ENCODE assay signal across 1 cellular context in genomic region chr1:58546520-58547308, GRCh38.
A peak's percentile ranks its signal among the peaks of the same experiment; 100 is the strongest.
TF ChIP-seq lines count a peak whose summit lies in the region.

Gene OMA1, minus strand, starts transcription at chr1:58546726. Its CDS starts 7,432 bp downstream, at chr1:58539294.

TF ChIP-seq in HepG2, 621 proteins besides CTCF, POLR2A, EP300 and RAD21 (continued from another document and continues in another):
- TF ChIP-seq, protein P1, sequence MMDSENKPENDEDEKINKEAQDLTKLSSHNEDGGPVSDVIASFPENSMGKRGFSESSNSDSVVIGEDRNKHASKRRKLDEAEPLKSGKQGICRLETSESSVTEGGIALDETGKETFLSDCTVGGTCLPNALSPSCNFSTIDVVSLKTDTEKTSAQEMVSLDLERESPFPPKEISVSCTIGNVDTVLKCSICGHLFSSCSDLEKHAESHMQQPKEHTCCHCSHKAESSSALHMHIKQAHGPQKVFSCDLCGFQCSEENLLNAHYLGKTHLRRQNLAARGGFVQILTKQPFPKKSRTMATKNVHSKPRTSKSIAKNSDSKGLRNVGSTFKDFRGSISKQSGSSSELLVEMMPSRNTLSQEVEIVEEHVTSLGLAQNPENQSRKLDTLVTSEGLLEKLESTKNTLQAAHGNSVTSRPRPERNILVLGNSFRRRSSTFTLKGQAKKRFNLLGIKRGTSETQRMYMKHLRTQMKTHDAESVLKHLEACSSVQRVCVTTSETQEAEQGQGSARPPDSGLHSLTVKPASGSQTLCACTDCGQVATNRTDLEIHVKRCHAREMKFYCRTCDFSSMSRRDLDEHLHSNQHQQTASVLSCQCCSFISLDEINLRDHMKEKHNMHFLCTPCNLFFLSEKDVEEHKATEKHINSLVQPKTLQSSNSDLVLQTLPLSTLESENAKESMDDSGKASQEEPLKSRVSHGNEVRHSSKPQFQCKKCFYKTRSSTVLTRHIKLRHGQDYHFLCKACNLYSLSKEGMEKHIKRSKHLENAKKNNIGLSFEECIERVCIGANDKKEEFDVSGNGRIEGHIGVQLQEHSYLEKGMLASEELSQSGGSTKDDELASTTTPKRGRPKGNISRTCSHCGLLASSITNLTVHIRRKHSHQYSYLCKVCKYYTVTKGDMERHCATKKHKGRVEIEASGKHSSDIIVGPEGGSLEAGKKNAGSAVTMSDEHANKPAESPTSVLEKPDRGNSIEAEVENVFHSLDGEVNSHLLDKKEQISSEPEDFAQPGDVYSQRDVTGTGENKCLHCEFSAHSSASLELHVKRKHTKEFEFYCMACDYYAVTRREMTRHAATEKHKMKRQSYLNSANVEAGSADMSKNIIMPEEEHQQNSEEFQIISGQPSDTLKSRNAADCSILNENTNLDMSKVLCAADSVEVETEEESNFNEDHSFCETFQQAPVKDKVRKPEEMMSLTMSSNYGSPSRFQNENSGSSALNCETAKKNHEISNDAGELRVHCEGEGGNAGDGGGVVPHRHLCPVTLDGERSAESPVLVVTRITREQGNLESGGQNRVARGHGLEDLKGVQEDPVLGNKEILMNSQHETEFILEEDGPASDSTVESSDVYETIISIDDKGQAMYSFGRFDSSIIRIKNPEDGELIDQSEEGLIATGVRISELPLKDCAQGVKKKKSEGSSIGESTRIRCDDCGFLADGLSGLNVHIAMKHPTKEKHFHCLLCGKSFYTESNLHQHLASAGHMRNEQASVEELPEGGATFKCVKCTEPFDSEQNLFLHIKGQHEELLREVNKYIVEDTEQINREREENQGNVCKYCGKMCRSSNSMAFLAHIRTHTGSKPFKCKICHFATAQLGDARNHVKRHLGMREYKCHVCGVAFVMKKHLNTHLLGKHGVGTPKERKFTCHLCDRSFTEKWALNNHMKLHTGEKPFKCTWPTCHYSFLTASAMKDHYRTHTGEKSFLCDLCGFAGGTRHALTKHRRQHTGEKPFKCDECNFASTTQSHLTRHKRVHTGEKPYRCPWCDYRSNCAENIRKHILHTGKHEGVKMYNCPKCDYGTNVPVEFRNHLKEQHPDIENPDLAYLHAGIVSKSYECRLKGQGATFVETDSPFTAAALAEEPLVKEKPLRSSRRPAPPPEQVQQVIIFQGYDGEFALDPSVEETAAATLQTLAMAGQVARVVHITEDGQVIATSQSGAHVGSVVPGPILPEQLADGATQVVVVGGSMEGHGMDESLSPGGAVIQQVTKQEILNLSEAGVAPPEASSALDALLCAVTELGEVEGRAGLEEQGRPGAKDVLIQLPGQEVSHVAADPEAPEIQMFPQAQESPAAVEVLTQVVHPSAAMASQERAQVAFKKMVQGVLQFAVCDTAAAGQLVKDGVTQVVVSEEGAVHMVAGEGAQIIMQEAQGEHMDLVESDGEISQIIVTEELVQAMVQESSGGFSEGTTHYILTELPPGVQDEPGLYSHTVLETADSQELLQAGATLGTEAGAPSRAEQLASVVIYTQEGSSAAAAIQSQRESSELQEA (CRISPR knock-in tag; IDR thresholded peaks at IDR 0.05; ENCODE audit: not compliant biosample characterization) = no peak
- no peak for TF ChIP-seq ZNF773 (CRISPR knock-in tag; IDR thresholded peaks at IDR 0.05; ENCODE audit: borderline replicate concordance)
- TF ChIP-seq, protein P2, sequence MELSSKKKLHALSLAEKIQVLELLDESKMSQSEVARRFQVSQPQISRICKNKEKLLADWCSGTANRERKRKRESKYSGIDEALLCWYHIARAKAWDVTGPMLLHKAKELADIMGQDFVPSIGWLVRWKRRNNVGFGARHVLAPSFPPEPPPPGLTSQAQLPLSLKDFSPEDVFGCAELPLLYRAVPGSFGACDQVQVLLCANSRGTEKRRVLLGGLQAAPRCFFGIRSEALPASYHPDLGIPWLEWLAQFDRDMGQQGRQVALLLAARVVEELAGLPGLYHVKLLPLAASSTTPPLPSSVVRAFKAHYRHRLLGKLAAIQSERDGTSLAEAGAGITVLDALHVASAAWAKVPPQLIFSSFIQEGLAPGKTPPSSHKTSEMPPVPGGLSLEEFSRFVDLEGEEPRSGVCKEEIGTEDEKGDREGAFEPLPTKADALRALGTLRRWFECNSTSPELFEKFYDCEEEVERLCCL (CRISPR knock-in tag; IDR thresholded peaks at IDR 0.05; ENCODE audit: borderline replicate concordance) = no peak
- TF ChIP-seq ZNF234 (CRISPR knock-in tag; conservative IDR thresholded peaks at IDR 0.05) = no peak
- TF ChIP-seq ZBTB44 (CRISPR knock-in tag; IDR thresholded peaks at IDR 0.05) = no peak
- TF ChIP-seq SIN3A (IDR thresholded peaks at IDR 0.05; ENCODE audit: borderline replicate concordance, low read depth, low read length) = no peak
- TF ChIP-seq KLF13 (CRISPR knock-in tag; IDR thresholded peaks at IDR 0.05) = no peak
- TF ChIP-seq, protein P3, sequence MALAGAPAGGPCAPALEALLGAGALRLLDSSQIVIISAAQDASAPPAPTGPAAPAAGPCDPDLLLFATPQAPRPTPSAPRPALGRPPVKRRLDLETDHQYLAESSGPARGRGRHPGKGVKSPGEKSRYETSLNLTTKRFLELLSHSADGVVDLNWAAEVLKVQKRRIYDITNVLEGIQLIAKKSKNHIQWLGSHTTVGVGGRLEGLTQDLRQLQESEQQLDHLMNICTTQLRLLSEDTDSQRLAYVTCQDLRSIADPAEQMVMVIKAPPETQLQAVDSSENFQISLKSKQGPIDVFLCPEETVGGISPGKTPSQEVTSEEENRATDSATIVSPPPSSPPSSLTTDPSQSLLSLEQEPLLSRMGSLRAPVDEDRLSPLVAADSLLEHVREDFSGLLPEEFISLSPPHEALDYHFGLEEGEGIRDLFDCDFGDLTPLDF (CRISPR knock-in tag; IDR thresholded peaks at IDR 0.05) = peak; percentile 64; the same call in 1 of the 2 replicates
- peak; percentile 86 for TF ChIP-seq ZNF143 (CRISPR knock-in tag; IDR thresholded peaks at IDR 0.05)
- no peak for TF ChIP-seq ZNF24 (IDR thresholded peaks at IDR 0.05)
- TF ChIP-seq RXRA (CRISPR knock-in tag; IDR thresholded peaks at IDR 0.05) = no peak
- no peak for TF ChIP-seq SMAD1 (CRISPR knock-in tag; IDR thresholded peaks at IDR 0.05; ENCODE audit: borderline replicate concordance, low read depth)
- no peak for TF ChIP-seq CERS6 (CRISPR knock-in tag; IDR thresholded peaks at IDR 0.05)
- no peak; the same call in 1 of the 2 replicates for TF ChIP-seq SIN3B (IDR thresholded peaks at IDR 0.05; ENCODE audit: low read length)
- TF ChIP-seq CBFB (CRISPR knock-in tag; IDR thresholded peaks at IDR 0.05) = peak; percentile 73; the same call in 1 of the 2 replicates
- TF ChIP-seq NFE2 (CRISPR knock-in tag; IDR thresholded peaks at IDR 0.05) = no peak
- TF ChIP-seq AGO1 (IDR thresholded peaks at IDR 0.05; ENCODE audit: low read depth, low read length, poor library complexity, severe bottlenecking) = no peak
- no peak for TF ChIP-seq NFE2L2 (IDR thresholded peaks at IDR 0.05; ENCODE audit: low read length)
- no peak for TF ChIP-seq ZBTB49 (CRISPR knock-in tag; IDR thresholded peaks at IDR 0.05; ENCODE audit: borderline replicate concordance)
- no peak for TF ChIP-seq ZNF563 (CRISPR knock-in tag; IDR thresholded peaks at IDR 0.05)
- TF ChIP-seq, protein P4, sequence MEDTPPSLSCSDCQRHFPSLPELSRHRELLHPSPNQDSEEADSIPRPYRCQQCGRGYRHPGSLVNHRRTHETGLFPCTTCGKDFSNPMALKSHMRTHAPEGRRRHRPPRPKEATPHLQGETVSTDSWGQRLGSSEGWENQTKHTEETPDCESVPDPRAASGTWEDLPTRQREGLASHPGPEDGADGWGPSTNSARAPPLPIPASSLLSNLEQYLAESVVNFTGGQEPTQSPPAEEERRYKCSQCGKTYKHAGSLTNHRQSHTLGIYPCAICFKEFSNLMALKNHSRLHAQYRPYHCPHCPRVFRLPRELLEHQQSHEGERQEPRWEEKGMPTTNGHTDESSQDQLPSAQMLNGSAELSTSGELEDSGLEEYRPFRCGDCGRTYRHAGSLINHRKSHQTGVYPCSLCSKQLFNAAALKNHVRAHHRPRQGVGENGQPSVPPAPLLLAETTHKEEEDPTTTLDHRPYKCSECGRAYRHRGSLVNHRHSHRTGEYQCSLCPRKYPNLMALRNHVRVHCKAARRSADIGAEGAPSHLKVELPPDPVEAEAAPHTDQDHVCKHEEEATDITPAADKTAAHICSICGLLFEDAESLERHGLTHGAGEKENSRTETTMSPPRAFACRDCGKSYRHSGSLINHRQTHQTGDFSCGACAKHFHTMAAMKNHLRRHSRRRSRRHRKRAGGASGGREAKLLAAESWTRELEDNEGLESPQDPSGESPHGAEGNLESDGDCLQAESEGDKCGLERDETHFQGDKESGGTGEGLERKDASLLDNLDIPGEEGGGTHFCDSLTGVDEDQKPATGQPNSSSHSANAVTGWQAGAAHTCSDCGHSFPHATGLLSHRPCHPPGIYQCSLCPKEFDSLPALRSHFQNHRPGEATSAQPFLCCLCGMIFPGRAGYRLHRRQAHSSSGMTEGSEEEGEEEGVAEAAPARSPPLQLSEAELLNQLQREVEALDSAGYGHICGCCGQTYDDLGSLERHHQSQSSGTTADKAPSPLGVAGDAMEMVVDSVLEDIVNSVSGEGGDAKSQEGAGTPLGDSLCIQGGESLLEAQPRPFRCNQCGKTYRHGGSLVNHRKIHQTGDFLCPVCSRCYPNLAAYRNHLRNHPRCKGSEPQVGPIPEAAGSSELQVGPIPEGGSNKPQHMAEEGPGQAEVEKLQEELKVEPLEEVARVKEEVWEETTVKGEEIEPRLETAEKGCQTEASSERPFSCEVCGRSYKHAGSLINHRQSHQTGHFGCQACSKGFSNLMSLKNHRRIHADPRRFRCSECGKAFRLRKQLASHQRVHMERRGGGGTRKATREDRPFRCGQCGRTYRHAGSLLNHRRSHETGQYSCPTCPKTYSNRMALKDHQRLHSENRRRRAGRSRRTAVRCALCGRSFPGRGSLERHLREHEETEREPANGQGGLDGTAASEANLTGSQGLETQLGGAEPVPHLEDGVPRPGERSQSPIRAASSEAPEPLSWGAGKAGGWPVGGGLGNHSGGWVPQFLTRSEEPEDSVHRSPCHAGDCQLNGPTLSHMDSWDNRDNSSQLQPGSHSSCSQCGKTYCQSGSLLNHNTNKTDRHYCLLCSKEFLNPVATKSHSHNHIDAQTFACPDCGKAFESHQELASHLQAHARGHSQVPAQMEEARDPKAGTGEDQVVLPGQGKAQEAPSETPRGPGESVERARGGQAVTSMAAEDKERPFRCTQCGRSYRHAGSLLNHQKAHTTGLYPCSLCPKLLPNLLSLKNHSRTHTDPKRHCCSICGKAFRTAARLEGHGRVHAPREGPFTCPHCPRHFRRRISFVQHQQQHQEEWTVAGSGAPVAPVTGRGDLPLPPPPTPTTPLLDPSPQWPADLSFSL (CRISPR knock-in tag; IDR thresholded peaks at IDR 0.05) = no peak
- peak; percentile 97 for TF ChIP-seq POGZ (CRISPR knock-in tag; IDR thresholded peaks at IDR 0.05)
- no peak for TF ChIP-seq SMYD3 (CRISPR knock-in tag; IDR thresholded peaks at IDR 0.05)
- TF ChIP-seq ZNF292 (CRISPR knock-in tag; IDR thresholded peaks at IDR 0.05; ENCODE audit: borderline replicate concordance, low read depth) = no peak
- TF ChIP-seq, protein P5, sequence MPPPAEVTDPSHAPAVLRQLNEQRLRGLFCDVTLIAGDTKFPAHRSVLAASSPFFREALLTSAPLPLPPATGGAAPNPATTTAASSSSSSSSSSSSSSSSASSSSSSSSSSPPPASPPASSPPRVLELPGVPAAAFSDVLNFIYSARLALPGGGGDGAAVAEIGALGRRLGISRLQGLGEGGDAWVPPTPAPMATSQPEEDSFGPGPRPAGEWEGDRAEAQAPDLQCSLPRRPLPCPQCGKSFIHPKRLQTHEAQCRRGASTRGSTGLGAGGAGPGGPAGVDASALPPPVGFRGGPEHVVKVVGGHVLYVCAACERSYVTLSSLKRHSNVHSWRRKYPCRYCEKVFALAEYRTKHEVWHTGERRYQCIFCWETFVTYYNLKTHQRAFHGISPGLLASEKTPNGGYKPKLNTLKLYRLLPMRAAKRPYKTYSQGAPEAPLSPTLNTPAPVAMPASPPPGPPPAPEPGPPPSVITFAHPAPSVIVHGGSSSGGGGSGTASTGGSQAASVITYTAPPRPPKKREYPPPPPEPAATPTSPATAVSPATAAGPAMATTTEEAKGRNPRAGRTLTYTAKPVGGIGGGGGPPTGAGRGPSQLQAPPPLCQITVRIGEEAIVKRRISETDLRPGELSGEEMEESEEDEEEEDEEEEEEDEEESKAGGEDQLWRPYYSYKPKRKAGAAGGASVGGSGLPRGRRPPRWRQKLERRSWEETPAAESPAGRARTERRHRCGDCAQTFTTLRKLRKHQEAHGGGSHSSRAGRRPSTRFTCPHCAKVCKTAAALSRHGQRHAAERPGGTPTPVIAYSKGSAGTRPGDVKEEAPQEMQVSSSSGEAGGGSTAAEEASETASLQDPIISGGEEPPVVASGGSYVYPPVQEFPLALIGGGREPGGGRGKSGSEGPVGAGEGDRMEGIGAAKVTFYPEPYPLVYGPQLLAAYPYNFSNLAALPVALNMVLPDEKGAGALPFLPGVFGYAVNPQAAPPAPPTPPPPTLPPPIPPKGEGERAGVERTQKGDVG (CRISPR knock-in tag; IDR thresholded peaks at IDR 0.05; ENCODE audit: borderline replicate concordance) = 0 out of 2 replicates have a peak, but pooled peaks have one; percentile 68
- no peak for TF ChIP-seq ZNF546 (CRISPR knock-in tag; conservative IDR thresholded peaks at IDR 0.05)
